Comparison of ENCODE assay signal across 8 cellular contexts in genomic region chr6:129672883-129673631, GRCh38. TPM values are rescaled to one million over a fixed set of nuclear protein-coding genes. Genes with fewer than 3 reads are reported as not detected.
DNase-seq lines count a peak whose midpoint lies in the region; ATAC-seq and TF ChIP-seq lines count a peak whose summit lies in the region.

No MANE protein-coding gene starts in this region.

- peak; percentile 37 for DNase-seq in Jurkat, Clone E6-1 (ENCODE audit: low read depth, low spot score)
- peak; percentile 71 for DNase-seq in astrocyte of the hippocampus (ENCODE audit: low read depth, low spot score)
- DNase-seq in lung (ENCODE audit: low spot score) = no peak
- DNase-seq in NCI-H2081 treated with DMSO at 0.1 percent for 48 hours (lab: John Stamatoyannopoulos, UW) = no peak
- no peak for DNase-seq in prostate gland (ENCODE audit: low spot score)
- no peak for DNase-seq in RPMI8226

- H3K27ac ChIP-seq in lung (ENCODE audit: low read depth in 1 of 2, low read length in 1 of 2) (peak overlapping the region in 1 of 2 donors; percentile 29), prostate gland (peak overlapping the region in 1 of 2 donors; percentile 7)

- ATAC-seq in GM18498 (IDR thresholded peaks at IDR 0.05; ENCODE audit: unreplicated experiment) (peak; percentile 62), GM21737 (IDR thresholded peaks at IDR 0.05; ENCODE audit: unreplicated experiment) (peak; percentile 83), lung (ENCODE audit: insufficient read depth, low FRiP score) (peak; percentile 59)

- H3K36me3 ChIP-seq in lung (ENCODE audit: control insufficient read depth in 2 of 2, insufficient read depth in 2 of 2, low read length in 2 of 2) = no peaks in the 10 kb centered on the region
- no peaks in the 10 kb centered on the region for H3K36me3 ChIP-seq in prostate gland

- TF ChIP-seq CTCF in lung (IDR thresholded peaks at IDR 0.05; ENCODE audit: control extremely low read depth, extremely low read depth) (no peak), prostate gland (IDR thresholded peaks at IDR 0.05) (no peak)

- no peak for TF ChIP-seq POLR2A in prostate gland (IDR thresholded peaks at IDR 0.05)

- no peaks in the 10 kb centered on the region for H3K9me3 ChIP-seq in lung (ENCODE audit: control insufficient read depth in 2 of 2, insufficient read depth in 1 of 2, low read length in 1 of 2)
- H3K9me3 ChIP-seq in prostate gland = no peaks in the 10 kb centered on the region

- intact Hi-C loops in prostate gland (cut with DNase I) = no loop called here

- no peak overlapping the region for H3K4me3 ChIP-seq in Jurkat, Clone E6-1 (ENCODE audit: low read length)
- H3K4me3 ChIP-seq in lung = no peak overlapping the region
- H3K4me3 ChIP-seq in prostate gland = no peak overlapping the region

- H3K27me3 ChIP-seq in lung (ENCODE audit: control insufficient read depth, insufficient read depth) (no peaks in the 10 kb centered on the region), prostate gland (replicated peaks; ENCODE audit: insufficient read depth) (no peaks in the 10 kb centered on the region)

- H3K4me1 ChIP-seq in lung (ENCODE audit: control insufficient read depth in 2 of 2, insufficient read depth in 2 of 2, low read length in 2 of 2) (peaks cover 5 to 6% of the 10 kb centered on the region in 2 donors), prostate gland (replicated peaks) (no peaks in the 10 kb centered on the region)

- WGBS in lung, 2 donors = 52 to 71% methylated on average over 2 of the region's 2 CpGs
- 59% methylated on average over 2 of the region's 2 CpGs for WGBS in prostate gland

RNA-seq across cellular contexts. Expression of gene ARHGAP18, which starts 36.9 kb away (rescaled TPM):
- not detected for polyA plus RNA-seq in Jurkat, Clone E6-1 (2012; ENCODE audit: insufficient read depth, insufficient read length)
- total RNA-seq in lung = 10 to 100 TPM; 44.4 to 70.7 TPM
- polyA plus RNA-seq in lung = 10 to 100 TPM; 16.4 to 21.6 TPM
- 10 to 100 TPM; 15.0 to 29.1 TPM for total RNA-seq in prostate gland

Comparison
In these comparisons a context has a peak if more than half of its experiments do, and no peak if none do; other contexts are left out.
1. DNase-seq: peak in Jurkat, Clone E6-1 (single experiment) and astrocyte of the hippocampus (single experiment); none in lung (single experiment), NCI-H2081 treated with DMSO at 0.1 percent for 48 hours (single experiment), prostate gland (single experiment) and RPMI8226 (single experiment).
2. Peak in every context shown above with its lines, with median percentiles within 50 percentile points of each other: ATAC-seq.